ENCODE assay signal across 2 cellular contexts in the genomic region with DNA sequence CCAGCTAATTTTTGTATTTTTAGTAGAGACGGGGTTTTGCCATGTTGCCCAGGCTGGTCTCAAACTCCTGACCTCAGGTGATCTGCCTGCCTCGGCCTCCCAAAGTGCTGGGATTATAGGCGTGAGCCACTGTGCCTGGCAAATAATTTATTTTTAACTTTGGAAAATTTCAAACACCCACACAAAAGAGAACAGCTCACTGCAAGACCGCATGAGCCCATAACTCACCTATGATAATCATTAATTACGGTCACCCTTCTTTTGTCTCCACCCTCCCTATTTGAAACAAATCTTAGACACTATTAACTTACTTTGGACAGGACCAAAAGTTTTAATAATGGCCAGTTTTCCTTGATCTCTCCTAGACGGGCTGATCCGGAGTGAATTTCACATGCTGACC. TPM values are rescaled to one million over a fixed set of nuclear protein-coding genes. Genes with fewer than 3 reads are reported as not detected.
"Had no signal": no experiment of that assay in that cellular context is flagged by ENCODE, and none has a peak within 500 bp of the region (broad histone marks: within the 10 kb centered on the region; RNA-seq: fewer than 3 reads in every experiment).

No MANE protein-coding gene starts in this region.

RNA-seq across cellular contexts. Expression of a gene that starts 47.6 kb away (rescaled TPM):
- total RNA-seq: G401, GM12878 had no signal
- polyA plus RNA-seq: GM12878 had no signal
